In the genomic region with DNA sequence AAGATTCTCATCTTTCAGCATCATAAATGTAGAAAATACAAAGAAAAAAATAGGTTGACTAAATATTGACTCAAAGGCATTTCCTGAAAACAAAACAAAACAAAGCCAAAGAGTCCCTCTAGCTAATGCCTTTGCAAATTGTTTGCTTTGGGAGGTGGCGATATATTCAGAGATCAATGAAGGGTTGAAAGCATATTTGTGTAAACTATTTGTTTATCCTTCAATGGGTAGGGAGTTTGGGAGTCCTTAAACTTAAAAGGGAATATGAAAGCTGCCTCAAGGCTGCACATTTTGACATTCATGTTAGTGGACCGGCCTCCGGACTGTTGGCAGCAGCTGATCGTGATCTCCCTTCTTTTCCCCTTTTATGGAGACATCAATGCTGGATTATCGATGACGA, we compare ENCODE assay signal across 23 cellular contexts.
"Had no signal": no experiment of that assay in that cellular context is flagged by ENCODE, and none has a peak within 500 bp of the region (broad histone marks: within the 10 kb centered on the region; RNA-seq: fewer than 3 reads in every experiment).

No MANE protein-coding gene starts in this region.

- H3K4me3 ChIP-seq: esophagus squamous epithelium, lower lobe of right lung, ovary, psoas muscle, skin epidermis, tibial artery had no signal

- H3K4me1 ChIP-seq: esophagus squamous epithelium, lower lobe of right lung, psoas muscle, tibial artery had no signal

- H3K36me3 ChIP-seq: esophagus squamous epithelium, lower lobe of right lung, ovary had no signal

- FAIRE-seq: islet of Langerhans had no signal

- H3K9me3 ChIP-seq: esophagus squamous epithelium, lower lobe of right lung, ovary, psoas muscle, tibial artery had no signal

- H3K36me3 Mint-ChIP-seq: activated naive CD4-positive, alpha-beta T cell treated with anti-CD3 and anti-CD28 coated beads, Interleukin-2, amount 50 U/mL, for 24 hours; naive thymus-derived CD8-positive, alpha-beta T cell had no signal

- H3K9me3 Mint-ChIP-seq: activated naive CD4-positive, alpha-beta T cell treated with anti-CD3 and anti-CD28 coated beads, Interleukin-2, amount 50 U/mL, for 24 hours; activated T-cell treated with anti-CD3 and anti-CD28 coated beads, Interleukin-2, amount 50 U/mL, for 72 hours; dendritic cell treated with granulocyte-macrophage colony-stimulating factor and Interleukin-4, amounts not matched to agents 40 ng/mL and 50 ng/mL, for 4 days; naive thymus-derived CD8-positive, alpha-beta T cell had no signal

- DNase-seq: activated CD4-positive, alpha-beta T cell treated with anti-CD3 and anti-CD28 coated beads for 1 hour; activated CD8-positive, alpha-beta memory T cell treated with anti-CD3 and anti-CD28 coated beads for 24 hours; activated effector memory CD4-positive, alpha-beta T cell treated with anti-CD3 and anti-CD28 coated beads, Interleukin-2, amount 50 U/mL, for 16 hours; activated T-cell treated with anti-CD3 and anti-CD28 coated beads, Interleukin-2, amount 50 U/mL, for 72 hours; effector memory CD4-positive, alpha-beta T cell; esophagus squamous epithelium; glutamatergic neuron; hippocampal formation; left cardiac atrium; lower lobe of right lung; naive thymus-derived CD8-positive, alpha-beta T cell; ovary; psoas muscle; right cardiac atrium; stimulated activated naive CD8-positive, alpha-beta T cell treated with anti-CD3 and anti-CD28 coated beads, Interleukin-15, Interleukin-2, amounts not matched to agents 100 U/mL and 50 U/mL, for 24 hours; substantia nigra; T1000; tibial artery had no signal

- H3K27ac Mint-ChIP-seq: activated naive CD4-positive, alpha-beta T cell treated with anti-CD3 and anti-CD28 coated beads, Interleukin-2, amount 50 U/mL, for 24 hours; activated T-cell treated with anti-CD3 and anti-CD28 coated beads, Interleukin-2, amount 50 U/mL, for 72 hours; dendritic cell treated with granulocyte-macrophage colony-stimulating factor and Interleukin-4, amounts not matched to agents 40 ng/mL and 50 ng/mL, for 4 days; naive thymus-derived CD8-positive, alpha-beta T cell had no signal

- H3K27ac ChIP-seq: esophagus squamous epithelium, lower lobe of right lung, ovary, psoas muscle, skin epidermis, tibial artery, VCaP had no signal

- H3K27me3 ChIP-seq: esophagus squamous epithelium, ovary, tibial artery had no signal

- ATAC-seq: activated T-cell treated with anti-CD3 and anti-CD28 coated beads, Interleukin-2, amount 50 U/mL, for 72 hours; left cardiac atrium; lower lobe of right lung; naive thymus-derived CD8-positive, alpha-beta T cell; psoas muscle; right cardiac atrium; stimulated activated naive CD8-positive, alpha-beta T cell treated with anti-CD3 and anti-CD28 coated beads, Interleukin-15, Interleukin-2, amounts not matched to agents 100 U/mL and 50 U/mL, for 24 hours had no signal
